12 cellular contexts compared by ENCODE assay signal in genomic region chr17:68260051-68260762, GRCh38. TPM values are rescaled to one million over a fixed set of nuclear protein-coding genes. Genes with fewer than 3 reads are reported as not detected.
DNase-seq lines count a peak whose midpoint lies in the region; ATAC-seq and TF ChIP-seq lines count a peak whose summit lies in the region.
"Had no signal": no experiment of that assay in that cellular context is flagged by ENCODE, and none has a peak within 500 bp of the region (broad histone marks: within the 10 kb centered on the region; RNA-seq: fewer than 3 reads in every experiment).

No MANE protein-coding gene starts in this region.

- H3K9me3 Mint-ChIP-seq in Calu3 (ENCODE audit: low read depth, unreplicated experiment): no peaks in the 10 kb centered on the region
- no peaks in the 10 kb centered on the region for H3K9me3 Mint-ChIP-seq in WTC11
- H3K9me3 Mint-ChIP-seq in stimulated activated naive B cell treated with anti-CD40 and anti-IgM and Interleukin-4, amounts not matched to agents 10 μg/mL and 1 μg/mL and 100 μg/mL, for 72 hours: no peaks in the 10 kb centered on the region

- DNase-seq in Calu3 (no peak), WTC11 (ENCODE audit: low spot score) (no peak), kidney tubule cell (ENCODE audit: low spot score) (peak; percentile 37)
- DNase-seq in stimulated activated naive B cell treated with anti-CD40 and anti-IgM and Interleukin-4, amounts not matched to agents 10 μg/mL and 1 μg/mL and 100 μg/mL, for 72 hours: no peak
- DNase-seq: activated CD4-positive, alpha-beta T cell treated with anti-CD3 and anti-CD28 coated beads for 48 hours; foreskin melanocyte; islet precursor cell; testis had no signal

- 0 out of 22 replicates have a peak, but pooled peaks cover 0 to 5% (median 0%) of the 10 kb centered on the region in 11 experiments for H4K20me1 ChIP-seq in BLaER1 treated with 17β-estradiol and CSF1 and Interleukin-3, amounts not matched to agents 10 nM and 100 nM

- peak overlapping the region in 7 of 11 experiments; percentile 8 to 96 (median 93); a peak in 12 of 22 replicates for H3K27ac ChIP-seq in BLaER1 treated with 17β-estradiol and CSF1 and Interleukin-3, amounts not matched to agents 10 nM and 100 nM
- H3K27ac ChIP-seq: testis had no signal

- TF ChIP-seq CTCF in Calu3 (IDR thresholded peaks at IDR 0.05; ENCODE audit: unreplicated experiment) (no peak), WTC11 (IDR thresholded peaks at IDR 0.05) (no peak)

- H3K36me3 ChIP-seq in BLaER1 treated with 17β-estradiol and CSF1 and Interleukin-3, amounts not matched to agents 10 nM and 100 nM: peaks cover 0 to 10% (median 4%) of the 10 kb centered on the region in 11 experiments; a peak in 9 of 22 replicates

- peak overlapping the region in 5 of 11 experiments; percentile 45 to 84 (median 74); a peak in 6 of 22 replicates for H3K9ac ChIP-seq in BLaER1 treated with 17β-estradiol and CSF1 and Interleukin-3, amounts not matched to agents 10 nM and 100 nM

- H3K27me3 ChIP-seq in BLaER1 treated with 17β-estradiol and CSF1 and Interleukin-3, amounts not matched to agents 10 nM and 100 nM: no peaks in the 10 kb centered on the region
- H3K27me3 ChIP-seq: testis had no signal

- H3K36me3 Mint-ChIP-seq in Calu3 (ENCODE audit: insufficient read depth, unreplicated experiment) (peaks cover 6% of the 10 kb centered on the region), WTC11 (peaks cover 17% of the 10 kb centered on the region)
- peaks cover 11 to 22% of the 10 kb centered on the region in 2 donors for H3K36me3 Mint-ChIP-seq in stimulated activated naive B cell treated with anti-CD40 and anti-IgM and Interleukin-4, amounts not matched to agents 10 μg/mL and 1 μg/mL and 100 μg/mL, for 72 hours

- no peaks in the 10 kb centered on the region; a peak in 1 of 22 replicates for H3K9me3 ChIP-seq in BLaER1 treated with 17β-estradiol and CSF1 and Interleukin-3, amounts not matched to agents 10 nM and 100 nM (replicated peaks in 1 of 11)
- H3K9me3 ChIP-seq: testis had no signal

- peaks cover 58 to 99% (median 87%) of the 10 kb centered on the region in 10 experiments for H3K4me1 ChIP-seq in BLaER1 treated with 17β-estradiol and CSF1 and Interleukin-3, amounts not matched to agents 10 nM and 100 nM

- no peak overlapping the region for H3K4me3 Mint-ChIP-seq in Calu3 (ENCODE audit: low read depth, unreplicated experiment)
- H3K4me3 Mint-ChIP-seq in WTC11: peak overlapping the region; percentile 63; the same call in 1 of the 2 replicates
- H3K4me3 Mint-ChIP-seq in stimulated activated naive B cell treated with anti-CD40 and anti-IgM and Interleukin-4, amounts not matched to agents 10 μg/mL and 1 μg/mL and 100 μg/mL, for 72 hours: no peak overlapping the region

- ATAC-seq in WTC11 (no peak), GM18498 (IDR thresholded peaks at IDR 0.05; ENCODE audit: unreplicated experiment) (no peak), HG02571 (IDR thresholded peaks at IDR 0.05; ENCODE audit: unreplicated experiment) (no peak), HG03139 (IDR thresholded peaks at IDR 0.05; ENCODE audit: unreplicated experiment) (no peak)
- no peak for ATAC-seq in stimulated activated naive B cell treated with anti-CD40 and anti-IgM and Interleukin-4, amounts not matched to agents 10 μg/mL and 1 μg/mL and 100 μg/mL, for 72 hours (replicated peaks)

- CTCF ChIA-PET in Calu3 (lab: Charles Lee): no interaction called here
- CTCF ChIA-PET in WTC11 (lab: Charles Lee): interaction anchor here (1.6 kb wide), 1 partner anchor 139 kb away, joined by 5 read pairs; no protein-coding TSS in a partner anchor

- H3K27me3 Mint-ChIP-seq in Calu3 (ENCODE audit: unreplicated experiment) (no peaks in the 10 kb centered on the region), WTC11 (ENCODE audit: low read depth) (peaks cover 6% of the 10 kb centered on the region)
- no peaks in the 10 kb centered on the region for H3K27me3 Mint-ChIP-seq in stimulated activated naive B cell treated with anti-CD40 and anti-IgM and Interleukin-4, amounts not matched to agents 10 μg/mL and 1 μg/mL and 100 μg/mL, for 72 hours

- H3K27ac Mint-ChIP-seq in Calu3 (ENCODE audit: unreplicated experiment) (no peak overlapping the region), WTC11 (no peak overlapping the region)
- H3K27ac Mint-ChIP-seq in stimulated activated naive B cell treated with anti-CD40 and anti-IgM and Interleukin-4, amounts not matched to agents 10 μg/mL and 1 μg/mL and 100 μg/mL, for 72 hours: no peak overlapping the region

- POLR2A ChIA-PET in WTC11 (lab: Charles Lee): no interaction called here

- intact Hi-C loops in Calu3 (cut with micrococcal nuclease; ENCODE audit: unreplicated experiment): no loop called here

- TSS peak; percentile 43 for BruUV-seq in Calu3 (replicated peaks; lab: Mats Ljungman, UMichigan)

- H3K4me3 ChIP-seq in BLaER1 treated with 17β-estradiol and CSF1 and Interleukin-3, amounts not matched to agents 10 nM and 100 nM: no peak overlapping the region

- H3K4me1 Mint-ChIP-seq in Calu3 (ENCODE audit: low read depth, unreplicated experiment) (no peaks in the 10 kb centered on the region), WTC11 (peaks cover 12% of the 10 kb centered on the region)
- H3K4me1 Mint-ChIP-seq in stimulated activated naive B cell treated with anti-CD40 and anti-IgM and Interleukin-4, amounts not matched to agents 10 μg/mL and 1 μg/mL and 100 μg/mL, for 72 hours: peaks cover 39 to 70% of the 10 kb centered on the region in 2 donors

- peak overlapping the region; percentile 49 to 90 (median 72); a peak in 20 of 22 replicates for H3K4me2 ChIP-seq in BLaER1 treated with 17β-estradiol and CSF1 and Interleukin-3, amounts not matched to agents 10 nM and 100 nM

TF ChIP-seq in WTC11, 78 proteins besides CTCF, POLR2A, EP300 and RAD21:
- no peak for TF ChIP-seq ZNF281 (CRISPR knock-in tag; IDR thresholded peaks at IDR 0.05)
- 0 out of 2 replicates have a peak, but pooled peaks have one; percentile 30 for TF ChIP-seq ZNF121 (CRISPR knock-in tag; IDR thresholded peaks at IDR 0.05)
- TF ChIP-seq RELA (CRISPR knock-in tag; IDR thresholded peaks at IDR 0.05; ENCODE audit: borderline replicate concordance): no peak

RNA-seq across cellular contexts. Expression of gene AMZ2, which starts 12.4 kb away (rescaled TPM):
- total RNA-seq in Calu3 (2022): 59.5 and 62.2 TPM in 2 replicates
- total RNA-seq in WTC11 (2021): 54.6 to 79.0 TPM (median 73.6 TPM) in 3 replicates

RNA-seq across cellular contexts. Expression of gene SLC16A6, which starts 30.7 kb away (rescaled TPM):
- total RNA-seq in Calu3 (2022) (0.12 and 0.19 TPM in 2 replicates), WTC11 (2021) (0.14 to 0.22 TPM (median 0.16 TPM) in 3 replicates)

RNA-seq across cellular contexts. Expression of gene ARSG, which starts 31.1 kb away (rescaled TPM):
- total RNA-seq in Calu3 (2022): 1.4 and 2.4 TPM in 2 replicates
- 6.9 to 7.9 TPM (median 7.5 TPM) in 3 replicates for total RNA-seq in WTC11 (2021)
